Comparison of ENCODE assay signal across 1 cellular context in the genomic region with DNA sequence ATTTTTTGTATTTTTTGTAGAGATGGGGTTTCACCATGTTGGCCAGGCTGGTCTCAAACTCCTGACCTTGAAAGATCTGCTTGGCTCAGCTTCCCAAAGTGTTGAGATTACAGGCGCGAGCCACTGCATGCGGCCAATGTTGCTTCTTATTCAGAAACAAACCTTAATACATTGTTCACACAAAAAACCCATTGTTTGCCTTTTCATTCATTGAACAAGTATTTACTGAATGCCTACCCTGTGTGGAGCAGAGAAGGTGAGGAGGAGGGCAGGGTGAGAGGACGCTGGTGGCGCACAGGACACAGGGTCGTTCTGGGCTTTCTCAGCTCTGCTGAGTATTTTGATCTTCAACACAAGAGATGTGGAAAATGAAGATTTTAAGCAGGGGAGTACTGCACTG.
TF ChIP-seq lines count a peak whose summit lies in the region.

No MANE protein-coding gene starts in this region.

TF ChIP-seq in IMR-90, 13 proteins besides CTCF, POLR2A, EP300 and RAD21:
- TF ChIP-seq RFX5 (IDR thresholded peaks at IDR 0.05; ENCODE audit: low read depth, low read length) = no peak
